Comparison of ENCODE assay signal across 13 cellular contexts in genomic region chr14:99426796-99427346, GRCh38.
"Had no signal": no experiment of that assay in that cellular context is flagged by ENCODE, and none has a peak within 500 bp of the region (broad histone marks: within the 10 kb centered on the region; RNA-seq: fewer than 3 reads in every experiment).

No MANE protein-coding gene starts in this region.

- H3K4me3 ChIP-seq: testis had no signal

- H3K9ac ChIP-seq: parathyroid adenoma had no signal

- H3K27me3 ChIP-seq: testis had no signal

- DNase-seq: activated CD4-positive, alpha-beta T cell treated with anti-CD3 and anti-CD28 coated beads, Interleukin-2, amount 50 U/mL, for 1 hour; activated naive CD4-positive, alpha-beta T cell treated with anti-CD3 and anti-CD28 coated beads, Interleukin-2, amount 50 U/mL, for 16 hours; activated T-cell treated with anti-CD3 and anti-CD28 coated beads, Interleukin-2, amount 50 U/mL, for 1 hour; central memory CD4-positive, alpha-beta T cell; effector memory CD4-positive, alpha-beta T cell; erythroblast; left ventricle myocardium superior; retina; stimulated activated CD4-positive, alpha-beta T cell treated with anti-CD3 and anti-CD28 coated beads, Interleukin-15, amount 100 ng/mL, for 24 hours; stimulated activated CD4-positive, alpha-beta T cell treated with anti-CD3 and anti-CD28 coated beads, Interleukin-4, amount 100 ng/mL, for 24 hours; stimulated activated naive CD8-positive, alpha-beta T cell treated with anti-CD3 and anti-CD28 coated beads, Interleukin-15, amount 100 ng/mL, for 72 hours; testis had no signal

- H2AFZ ChIP-seq: parathyroid adenoma had no signal

- H3K9me3 ChIP-seq: testis had no signal

- H3K4me1 ChIP-seq: parathyroid adenoma, testis had no signal

- H3K27ac ChIP-seq: parathyroid adenoma, testis had no signal
